1 cellular context compared by ENCODE assay signal in the genomic region with DNA sequence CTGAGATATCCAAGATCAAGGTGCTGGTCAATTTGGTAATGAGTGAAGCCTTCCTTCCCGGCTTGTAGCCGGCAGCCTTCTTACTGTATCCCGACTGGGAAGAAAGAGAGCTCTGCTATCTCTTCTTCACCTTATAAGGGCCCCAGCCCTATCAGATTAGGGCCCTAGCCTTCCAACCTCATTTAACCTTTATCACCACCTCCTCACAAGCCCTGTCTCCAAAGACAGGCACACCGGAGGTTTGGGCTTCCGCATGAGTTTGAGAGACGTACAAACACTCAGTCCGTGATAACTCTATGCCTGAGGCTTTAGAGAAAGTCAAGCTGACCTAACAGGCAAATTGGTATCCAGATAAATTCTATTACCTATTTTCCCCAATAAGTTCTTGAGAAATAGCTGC.
TF ChIP-seq lines count a peak whose summit lies in the region.

No MANE protein-coding gene starts in this region.

TF ChIP-seq in H1, 55 proteins besides CTCF, POLR2A, EP300 and RAD21:
- TF ChIP-seq SIRT6 (IDR thresholded peaks at IDR 0.05; ENCODE audit: low read length) (no peak), CHD2 (IDR thresholded peaks at IDR 0.05; ENCODE audit: low read length) (no peak), SIN3A (conservative IDR thresholded peaks at IDR 0.05 in 1 of 2, IDR thresholded peaks at IDR 0.05 in 1 of 2; ENCODE audit: low read depth in 1 of 2, low read length in 2 of 2) (no peak), EGR1 (IDR thresholded peaks at IDR 0.05; ENCODE audit: borderline replicate concordance, low read depth, low read length) (no peak), TEAD4 (IDR thresholded peaks at IDR 0.05; ENCODE audit: low read depth, low read length) (no peak), E2F6 (IDR thresholded peaks at IDR 0.05) (no peak), BRCA1 (IDR thresholded peaks at IDR 0.05; ENCODE audit: low read depth, low read length) (no peak), NANOG (IDR thresholded peaks at IDR 0.05; ENCODE audit: insufficient read depth, low read depth, low read length, poor library complexity, severe bottlenecking) (no peak), ZNF274 (IDR thresholded peaks at IDR 0.05; ENCODE audit: borderline replicate concordance, extremely low read depth, low read length) (no peak), EZH2 (IDR thresholded peaks at IDR 0.05; ENCODE audit: low read depth, low read length, severe bottlenecking) (no peak), CHD1 (IDR thresholded peaks at IDR 0.05; ENCODE audit: low read depth, low read length) (no peak), TBP (IDR thresholded peaks at IDR 0.05; ENCODE audit: low read depth, low read length) (no peak), SP2 (IDR thresholded peaks at IDR 0.05; ENCODE audit: low read length) (no peak), CREB1 (IDR thresholded peaks at IDR 0.05) (no peak), SP4 (IDR thresholded peaks at IDR 0.05; ENCODE audit: low read length) (no peak), ATF2 (IDR thresholded peaks at IDR 0.05; ENCODE audit: low read length) (no peak), SRF (IDR thresholded peaks at IDR 0.05; ENCODE audit: low read depth, low read length) (no peak), SP1 (IDR thresholded peaks at IDR 0.05; ENCODE audit: low read depth, low read length) (no peak)
